In genomic region chr13:60019119-60019993, GRCh38 we compare ENCODE assay signal across 11 cellular contexts.
DNase-seq lines count a peak whose midpoint lies in the region; ATAC-seq, FAIRE-seq and TF ChIP-seq lines count a peak whose summit lies in the region.
"Had no signal": no experiment of that assay in that cellular context is flagged by ENCODE, and none has a peak within 500 bp of the region (broad histone marks: within the 10 kb centered on the region; RNA-seq: fewer than 3 reads in every experiment).

No MANE protein-coding gene starts in this region.

- no peak for FAIRE-seq in pancreas (lab: Jason Lieb, UNC)

- peaks cover 7% of the 10 kb centered on the region for H3K9me3 Mint-ChIP-seq in activated CD4-positive, alpha-beta T cell treated with anti-CD3 and anti-CD28 coated beads, Interleukin-2, amount 10 ng/mL, durations not matched to agents 24 days and 14 days
- peaks cover 4% of the 10 kb centered on the region for H3K9me3 Mint-ChIP-seq in activated T-helper 1 cell treated with anti-CD3 and anti-CD28 coated beads, Interleukin-12 subunit alpha, Interleukin-12 subunit beta, Interleukin-2, Interleukin-4 antibody, amounts not matched to agents 30 ng/mL and 10 ng/mL and 1 ng/mL, durations not matched to agents 14 hours and 24 hours and 36 hours

- 18 to 21% methylated on average over 6 of the region's 6 CpGs for WGBS in pancreas, 2 donors

- H3K4me1 ChIP-seq in pancreas = peaks cover 0 to 16% (median 5%) of the 10 kb centered on the region in 3 donors

- no peaks in the 10 kb centered on the region for H3K27me3 Mint-ChIP-seq in activated CD4-positive, alpha-beta T cell treated with anti-CD3 and anti-CD28 coated beads, Interleukin-2, amount 10 ng/mL, durations not matched to agents 24 days and 14 days
- H3K27me3 Mint-ChIP-seq in activated T-helper 1 cell treated with anti-CD3 and anti-CD28 coated beads, Interleukin-12 subunit alpha, Interleukin-12 subunit beta, Interleukin-2, Interleukin-4 antibody, amounts not matched to agents 30 ng/mL and 10 ng/mL and 1 ng/mL, durations not matched to agents 14 hours and 24 hours and 36 hours (ENCODE audit: insufficient read depth) = no peaks in the 10 kb centered on the region
- H3K27me3 Mint-ChIP-seq: activated naive CD4-positive, alpha-beta T cell treated with anti-CD3 and anti-CD28 coated beads, Interleukin-2, amount 50 U/mL, for 24 hours; naive B cell had no signal

- no peaks in the 10 kb centered on the region for H3K9me3 ChIP-seq in pancreas

- H3K27me3 ChIP-seq in pancreas = no peaks in the 10 kb centered on the region

- peak overlapping the region in 1 of 4 donors; percentile 9 for H3K4me3 ChIP-seq in pancreas

- no peaks in the 10 kb centered on the region for H3K36me3 ChIP-seq in pancreas

- peak overlapping the region; percentile 66 for H3K4me3 Mint-ChIP-seq in activated CD4-positive, alpha-beta T cell treated with anti-CD3 and anti-CD28 coated beads, Interleukin-2, amount 10 ng/mL, durations not matched to agents 24 days and 14 days
- H3K4me3 Mint-ChIP-seq in activated T-helper 1 cell treated with anti-CD3 and anti-CD28 coated beads, Interleukin-12 subunit alpha, Interleukin-12 subunit beta, Interleukin-2, Interleukin-4 antibody, amounts not matched to agents 30 ng/mL and 10 ng/mL and 1 ng/mL, durations not matched to agents 14 hours and 24 hours and 36 hours = peak overlapping the region; percentile 46
- H3K4me3 Mint-ChIP-seq: activated naive CD4-positive, alpha-beta T cell treated with anti-CD3 and anti-CD28 coated beads, Interleukin-2, amount 50 U/mL, for 24 hours had no signal

- no peak for TF ChIP-seq CTCF in pancreas (IDR thresholded peaks at IDR 0.05)

- DNase-seq in activated CD4-positive, alpha-beta T cell treated with anti-CD3 and anti-CD28 coated beads, Interleukin-2, amount 10 ng/mL, durations not matched to agents 24 days and 14 days = no peak
- DNase-seq in activated CD4-positive, alpha-beta T cell treated with anti-CD3 and anti-CD28 coated beads, Interleukin-2, amount 50 U/mL, for 4 hours = no peak
- DNase-seq in activated T-helper 1 cell treated with anti-CD3 and anti-CD28 coated beads, Interleukin-12 subunit alpha, Interleukin-12 subunit beta, Interleukin-2, Interleukin-4 antibody, amounts not matched to agents 30 ng/mL and 10 ng/mL and 1 ng/mL, durations not matched to agents 14 hours and 24 hours and 36 hours (ENCODE audit: low spot score) = no peak
- no peak for DNase-seq in pancreas
- no peak for DNase-seq in Right ventricle myocardium superior
- no peak for DNase-seq in NCI-H748 (lab: John Stamatoyannopoulos, UW; ENCODE audit: unreplicated experiment)
- no peak for DNase-seq in DMS153 treated with DMSO at 0.1 percent for 48 hours (lab: John Stamatoyannopoulos, UW; ENCODE audit: unreplicated experiment)
- DNase-seq: KG1, naive B cell had no signal

- peaks cover 18% of the 10 kb centered on the region for H3K36me3 Mint-ChIP-seq in activated CD4-positive, alpha-beta T cell treated with anti-CD3 and anti-CD28 coated beads, Interleukin-2, amount 10 ng/mL, durations not matched to agents 24 days and 14 days (ENCODE audit: low read depth)
- H3K36me3 Mint-ChIP-seq in activated T-helper 1 cell treated with anti-CD3 and anti-CD28 coated beads, Interleukin-12 subunit alpha, Interleukin-12 subunit beta, Interleukin-2, Interleukin-4 antibody, amounts not matched to agents 30 ng/mL and 10 ng/mL and 1 ng/mL, durations not matched to agents 14 hours and 24 hours and 36 hours (ENCODE audit: low read depth) = peaks cover 9% of the 10 kb centered on the region

- peaks cover 42% of the 10 kb centered on the region for H3K4me1 Mint-ChIP-seq in activated CD4-positive, alpha-beta T cell treated with anti-CD3 and anti-CD28 coated beads, Interleukin-2, amount 10 ng/mL, durations not matched to agents 24 days and 14 days
- H3K4me1 Mint-ChIP-seq in activated T-helper 1 cell treated with anti-CD3 and anti-CD28 coated beads, Interleukin-12 subunit alpha, Interleukin-12 subunit beta, Interleukin-2, Interleukin-4 antibody, amounts not matched to agents 30 ng/mL and 10 ng/mL and 1 ng/mL, durations not matched to agents 14 hours and 24 hours and 36 hours (ENCODE audit: low read depth) = peaks cover 46% of the 10 kb centered on the region

- H3K27ac Mint-ChIP-seq in activated CD4-positive, alpha-beta T cell treated with anti-CD3 and anti-CD28 coated beads, Interleukin-2, amount 10 ng/mL, durations not matched to agents 24 days and 14 days = peak overlapping the region; percentile 11
- no peak overlapping the region for H3K27ac Mint-ChIP-seq in activated T-helper 1 cell treated with anti-CD3 and anti-CD28 coated beads, Interleukin-12 subunit alpha, Interleukin-12 subunit beta, Interleukin-2, Interleukin-4 antibody, amounts not matched to agents 30 ng/mL and 10 ng/mL and 1 ng/mL, durations not matched to agents 14 hours and 24 hours and 36 hours
- H3K27ac Mint-ChIP-seq: activated naive CD4-positive, alpha-beta T cell treated with anti-CD3 and anti-CD28 coated beads, Interleukin-2, amount 50 U/mL, for 24 hours; naive B cell had no signal

- peak overlapping the region in 2 of 4 donors; percentile 22 to 62 for H3K27ac ChIP-seq in pancreas

- ATAC-seq in HG03103 (IDR thresholded peaks at IDR 0.05; ENCODE audit: low read depth, unreplicated experiment) (peak; percentile 79), pancreas (peak; percentile 85 to 98 (median 92)), Right ventricle myocardium superior (ENCODE audit: poor library complexity) (no peak)

- intact Hi-C loops in activated CD4-positive, alpha-beta T cell treated with anti-CD3 and anti-CD28 coated beads, Interleukin-2, amount 10 ng/mL, durations not matched to agents 24 days and 14 days (cut with micrococcal nuclease) = no loop called here
- intact Hi-C loops in activated T-helper 1 cell treated with anti-CD3 and anti-CD28 coated beads, Interleukin-12 subunit alpha, Interleukin-12 subunit beta, Interleukin-2, Interleukin-4 antibody, amounts not matched to agents 30 ng/mL and 10 ng/mL and 1 ng/mL, durations not matched to agents 14 hours and 24 hours and 36 hours (cut with micrococcal nuclease) = no loop called here
- intact Hi-C loops in pancreas (cut with DNase I) (no loop called here), Right ventricle myocardium superior (cut with DNase I) (no loop called here)
